ENCODE assay signal across 8 cellular contexts in genomic region chr3:134211797-134212196, GRCh38. TPM values are rescaled to one million over a fixed set of nuclear protein-coding genes. Genes with fewer than 3 reads are reported as not detected.
DNase-seq lines count a peak whose midpoint lies in the region; ATAC-seq, FAIRE-seq and TF ChIP-seq lines count a peak whose summit lies in the region.

No MANE protein-coding gene starts in this region.

- FAIRE-seq in H1 (lab: Jason Lieb, UNC), result peak; percentile 76

- H3K9me3 ChIP-seq in OCI-LY7 (ENCODE audit: low read length) (no peaks in the 10 kb centered on the region), H1 (ENCODE audit: insufficient read depth in 2 of 2, low read depth in 1 of 2, low read length in 1 of 2) (no peaks in the 10 kb centered on the region)

- TF ChIP-seq CTCF in Calu3 (IDR thresholded peaks at IDR 0.05; ENCODE audit: unreplicated experiment), result peak; percentile 82
- peak; percentile 65 for TF ChIP-seq CTCF in OCI-LY7 (conservative IDR thresholded peaks at IDR 0.05; ENCODE audit: low read length)
- TF ChIP-seq CTCF in H1 (IDR thresholded peaks at IDR 0.05; ENCODE audit: control extremely low read depth in 1 of 3, insufficient read depth in 1 of 3, low read depth in 1 of 3, low read length in 3 of 3), result peak; percentile 67 to 90 (median 83)

- H3K14ac ChIP-seq in H1 (ENCODE audit: insufficient read length), result no peak overlapping the region

- no peak overlapping the region for H4K91ac ChIP-seq in H1 (replicated peaks; ENCODE audit: insufficient read length, low read length)

- TF ChIP-seq POLR2A in H1 (IDR thresholded peaks at IDR 0.05; ENCODE audit: control extremely low read depth in 1 of 2, low read depth in 2 of 2, low read length in 2 of 2), result no peak

- no peak overlapping the region for H3K27ac ChIP-seq in OCI-LY7 (ENCODE audit: low read depth, low read length, poor library complexity, severe bottlenecking)
- H3K27ac ChIP-seq in H1 (ENCODE audit: low read depth, low read length), result no peak overlapping the region

- TF ChIP-seq RAD21 in H1 (IDR thresholded peaks at IDR 0.05 in 1 of 2, conservative IDR thresholded peaks at IDR 0.05 in 1 of 2; ENCODE audit: low read depth in 2 of 2, low read length in 2 of 2), result peak; percentile 80 to 86

- no peak overlapping the region for H2BK20ac ChIP-seq in H1 (ENCODE audit: low read length)

- H3K56ac ChIP-seq in H1 (replicated peaks; ENCODE audit: insufficient read length, low read depth, low read length), result no peak overlapping the region

- no peaks in the 10 kb centered on the region for H3K27me3 Mint-ChIP-seq in Calu3 (ENCODE audit: unreplicated experiment)
- H3K27me3 Mint-ChIP-seq in naive B cell, result no peaks in the 10 kb centered on the region

- no peak overlapping the region for H4K5ac ChIP-seq in H1 (ENCODE audit: insufficient read length, low read depth, low read length)

- H3K4ac ChIP-seq in H1 (replicated peaks; ENCODE audit: insufficient read length, low read depth, low read length), result no peak overlapping the region

- H2BK120ac ChIP-seq in H1 (replicated peaks; ENCODE audit: low read depth, low read length), result no peak overlapping the region

- H3K9ac ChIP-seq in H1 (replicated peaks in 1 of 4; ENCODE audit: extremely low read depth in 1 of 4, low read depth in 3 of 4, low read length in 3 of 4), result no peak overlapping the region

- H2AFZ ChIP-seq in OCI-LY7 (ENCODE audit: low read length), result no peak overlapping the region
- no peak overlapping the region for H2AFZ ChIP-seq in H1 (ENCODE audit: low read length)

- intact Hi-C loops in Calu3 (cut with micrococcal nuclease; ENCODE audit: unreplicated experiment) (loop anchor here (1.0 to 5.0 kb wide), 3 partner anchors 281 to 1479 kb away; no protein-coding TSS in a partner anchor), OCI-LY7 (cut with micrococcal nuclease; ENCODE audit: unreplicated experiment) (loop anchor here (2.0 to 10.0 kb wide), 3 partner anchors 96 to 277 kb away; no protein-coding TSS in a partner anchor)

- no peaks in the 10 kb centered on the region for H3K4me1 ChIP-seq in OCI-LY7 (ENCODE audit: insufficient read depth, low read length, poor library complexity, severe bottlenecking)
- no peaks in the 10 kb centered on the region for H3K4me1 ChIP-seq in H1 (replicated peaks in 1 of 4; ENCODE audit: control insufficient read depth in 3 of 4, insufficient read depth in 4 of 4, low read length in 3 of 4)

- no peak for TF ChIP-seq EP300 in H1 (IDR thresholded peaks at IDR 0.05; ENCODE audit: borderline replicate concordance in 1 of 2, low read depth in 2 of 2, low read length in 2 of 2)

- BruUV-seq in Calu3 (replicated peaks; lab: Mats Ljungman, UMichigan) (no TSS peak), OCI-LY7 (replicated peaks; lab: Mats Ljungman, UMichigan) (no TSS peak)

- H3K4me1 Mint-ChIP-seq in Calu3 (ENCODE audit: low read depth, unreplicated experiment) (peaks cover 8% of the 10 kb centered on the region), naive B cell (peaks cover 25 to 29% (median 26%) of the 10 kb centered on the region in 3 donors)

- no peak overlapping the region for H2BK15ac ChIP-seq in H1 (ENCODE audit: low read length)

- H3K9me3 Mint-ChIP-seq in Calu3 (ENCODE audit: low read depth, unreplicated experiment) (no peaks in the 10 kb centered on the region), naive B cell (no peaks in the 10 kb centered on the region)

- no peaks in the 10 kb centered on the region for H3K23me2 ChIP-seq in H1 (ENCODE audit: low read depth, low read length)

- H4K20me1 ChIP-seq in OCI-LY7 (ENCODE audit: insufficient read depth, low read length), result no peaks in the 10 kb centered on the region
- peaks cover 8 to 11% of the 10 kb centered on the region in 2 experiments for H4K20me1 ChIP-seq in H1 (replicated peaks in 1 of 2; ENCODE audit: control insufficient read depth in 1 of 2, insufficient read depth in 2 of 2, low read length in 2 of 2)

- H3K23ac ChIP-seq in H1 (ENCODE audit: insufficient read length), result no peak overlapping the region

- no peak overlapping the region for H2AK5ac ChIP-seq in H1 (ENCODE audit: low read depth, low read length)

- DNase-seq in Calu3 (peak; percentile 63), OCI-LY7 (ENCODE audit: low spot score) (peak; percentile 23), H1 (ENCODE audit: low read depth in 1 of 2, low spot score in 2 of 2) (no peak), naive B cell (peak; percentile 8), ureter (ENCODE audit: low spot score) (no peak)

- ATAC-seq in GM19043 (IDR thresholded peaks at IDR 0.05; ENCODE audit: low read depth, unreplicated experiment) (peak; percentile 52), HG03460 (IDR thresholded peaks at IDR 0.05; ENCODE audit: unreplicated experiment) (peak; percentile 57), naive B cell (ENCODE audit: low read depth in 2 of 2) (peak; percentile 45 to 55), GM18907 (IDR thresholded peaks at IDR 0.05; ENCODE audit: unreplicated experiment) (no peak)

- CTCF ChIA-PET in Calu3 (lab: Charles Lee), result interaction anchor here (0.6 to 4.4 kb wide), 18 partner anchors 9 to 317 kb away, joined by 3 to 64 read pairs (median 5); partner anchors contain the start of gene RYK
- CTCF ChIA-PET in OCI-LY7 (lab: Charles Lee; ENCODE audit: unreplicated experiment), result interaction anchor here (0.6 to 1.3 kb wide), 2 partner anchors 9 to 848 kb away, joined by 3 read pairs; no protein-coding TSS in a partner anchor
- CTCF ChIA-PET in H1 (lab: Charles Lee; ENCODE audit: partially characterized antibody), result interaction anchor here (0.6 to 7.0 kb wide), 75 partner anchors 12 to 600 kb away, joined by 3 to 140 read pairs (median 5); partner anchors contain the start of genes ANAPC13 and CEP63

- no peak overlapping the region for H3K27ac Mint-ChIP-seq in Calu3 (ENCODE audit: unreplicated experiment)
- H3K27ac Mint-ChIP-seq in naive B cell, result no peak overlapping the region

- H3K79me1 ChIP-seq in H1 (ENCODE audit: low read depth, low read length), result peaks cover 7% of the 10 kb centered on the region; the same call in 1 of the 2 replicates

- H2BK5ac ChIP-seq in H1 (ENCODE audit: low read depth, low read length), result no peak overlapping the region

- H3K36me3 ChIP-seq in OCI-LY7 (ENCODE audit: insufficient read depth, low read length), result no peaks in the 10 kb centered on the region
- peaks cover 6 to 12% (median 9%) of the 10 kb centered on the region in 4 experiments; a peak in 7 of 8 replicates for H3K36me3 ChIP-seq in H1 (ENCODE audit: control insufficient read depth in 2 of 4, insufficient read depth in 4 of 4, low read length in 3 of 4)

- H4K8ac ChIP-seq in H1 (ENCODE audit: extremely low read depth, insufficient read depth, low read length), result no peak overlapping the region

- WGBS in H1 (ENCODE audit: extremely low coverage in 1 of 2, insufficient coverage in 1 of 2, insufficient read length in 1 of 2, insufficient replicate concordance in 2 of 2, low coverage in 1 of 2, low lambda C conversion rate in 2 of 2, missing lambda C conversion rate in 1 of 2), 2 experiments, result 67% methylated on average over 2 of the region's 2 CpGs; no CpG with 5 or more reads in 1 of the 2 experiments

- H3K4me3 ChIP-seq in OCI-LY7 (ENCODE audit: low read depth, low read length, poor library complexity, severe bottlenecking) (no peak overlapping the region), H1 (ENCODE audit: extremely low read depth in 1 of 4, insufficient read depth in 2 of 4, low read depth in 3 of 4, low read length in 4 of 4) (no peak overlapping the region)

- POLR2A ChIA-PET in OCI-LY7 (lab: Charles Lee) (interaction anchor here (0.6 kb wide), 1 partner anchor 231 kb away, joined by 3 read pairs; no protein-coding TSS in a partner anchor), H1 (lab: Charles Lee; ENCODE audit: partially characterized antibody) (interaction anchor here (0.7 to 1.6 kb wide), 2 partner anchors 11 to 241 kb away, joined by 3 read pairs; no protein-coding TSS in a partner anchor)

- H3K36me3 Mint-ChIP-seq in Calu3 (ENCODE audit: insufficient read depth, unreplicated experiment), result peaks cover 8% of the 10 kb centered on the region
- H3K36me3 Mint-ChIP-seq in naive B cell, result peaks cover 10% of the 10 kb centered on the region in 2 donors

- H3K4me3 Mint-ChIP-seq in Calu3 (ENCODE audit: low read depth, unreplicated experiment) (no peak overlapping the region), naive B cell (no peak overlapping the region)

- H2BK12ac ChIP-seq in H1 (ENCODE audit: low read depth, low read length), result no peak overlapping the region

- H3K27me3 ChIP-seq in H1 (replicated peaks in 1 of 4; ENCODE audit: control insufficient read depth in 3 of 4, extremely low read depth in 1 of 4, insufficient read depth in 3 of 4, low read length in 3 of 4), result no peaks in the 10 kb centered on the region

- H3K9me2 ChIP-seq in OCI-LY7 (ENCODE audit: insufficient read depth, low read length), result no peaks in the 10 kb centered on the region

- H3K4me2 ChIP-seq in OCI-LY7 (ENCODE audit: low read length) (no peak overlapping the region), H1 (ENCODE audit: insufficient read depth in 1 of 2, low read depth in 2 of 2, low read length in 2 of 2) (no peak overlapping the region)

- H3K79me2 ChIP-seq in OCI-LY7 (ENCODE audit: insufficient read depth, low read depth, low read length) (no peaks in the 10 kb centered on the region), H1 (ENCODE audit: control insufficient read depth in 1 of 2, insufficient read depth in 2 of 2, low read length in 2 of 2) (peaks cover 0 to 8% of the 10 kb centered on the region in 2 experiments; a peak in 1 of 4 replicates)

- no peak overlapping the region for H3K18ac ChIP-seq in H1 (ENCODE audit: extremely low read depth, low read length)

TF ChIP-seq in H1, 55 proteins besides CTCF, POLR2A, EP300 and RAD21 (continues in another document):
- TF ChIP-seq TAF7 (optimal IDR thresholded peaks at IDR 0.05; ENCODE audit: borderline replicate concordance, low read depth, low read length) (no peak), ASH2L (IDR thresholded peaks at IDR 0.05; ENCODE audit: low read length) (no peak), KDM4A (IDR thresholded peaks at IDR 0.05; ENCODE audit: low read depth, low read length, severe bottlenecking) (no peak), SUZ12 (IDR thresholded peaks at IDR 0.05; ENCODE audit: low read length) (no peak), NRF1 (IDR thresholded peaks at IDR 0.05; ENCODE audit: low read depth, low read length) (no peak)

RNA-seq across cellular contexts. Expression of gene RYK, which starts 38.9 kb away (rescaled TPM):
- total RNA-seq in Calu3 (2022) (109 and 135 TPM in 2 replicates), OCI-LY7 (2022) (22.5 and 25.5 TPM in 2 replicates), ureter (78.4 TPM)
- 24.8 and 25.0 TPM in 2 replicates for total RNA-seq in OCI-LY7 (2014; rRNA removed; shearing (Covaris generic))
- 63.8 and 66.9 TPM in 2 replicates for total RNA-seq in H1 (2021; fragmentation: NEBNext Ultra II Directional; extraction: Animal tissue kit (Norgen Biotek cat#: 25700))
- polyA plus RNA-seq in H1 (2011; rRNA removed) (22.0 and 30.5 TPM in 2 replicates), naive B cell (ENCODE audit: low read depth in 6 of 6) (10 to 100 TPM in 2 of 6 donors, 1 to 10 TPM in 4; 3.7 to 14.2 (median 8.1) TPM)
- 32.4 TPM for polyA plus RNA-seq in H1 (2011; cell fraction: cytosol; rRNA removed)
- polyA plus RNA-seq in H1 (2011; cell fraction: nucleus; rRNA removed), result 58.9 TPM
- polyA plus RNA-seq in H1 (2012, experiment 1 of 2), result 31.9 to 56.8 TPM (median 40.2 TPM) in 4 replicates
- polyA plus RNA-seq in H1 (2012, experiment 2 of 2), result 6.5 TPM
- 84.7 TPM for polyA plus RNA-seq in H1 (2013, experiment 1 of 2)
- polyA plus RNA-seq in H1 (2013, experiment 2 of 2), result 87.1 TPM
- 71.7 and 103 TPM in 2 replicates for polyA minus RNA-seq in H1 (2011; rRNA and poly(A)+ RNA removed)
- 21.0 TPM for polyA minus RNA-seq in H1 (2011; cell fraction: cytosol; rRNA and poly(A)+ RNA removed)
- polyA minus RNA-seq in H1 (2011; cell fraction: nucleus; rRNA and poly(A)+ RNA removed), result 79.4 TPM

Comparison
In these comparisons a context has a peak if more than half of its experiments do, and no peak if none do; other contexts are left out.
1. DNase-seq: peak in Calu3 (single experiment), OCI-LY7 (single experiment) and naive B cell (single experiment); none in H1 (0 of 2) and ureter (single experiment).
2. Peak in every context shown above with its lines, with median percentiles within 50 percentile points of each other: CTCF ChIP-seq.